Comparison of ENCODE assay signal across 24 cellular contexts in the genomic region with DNA sequence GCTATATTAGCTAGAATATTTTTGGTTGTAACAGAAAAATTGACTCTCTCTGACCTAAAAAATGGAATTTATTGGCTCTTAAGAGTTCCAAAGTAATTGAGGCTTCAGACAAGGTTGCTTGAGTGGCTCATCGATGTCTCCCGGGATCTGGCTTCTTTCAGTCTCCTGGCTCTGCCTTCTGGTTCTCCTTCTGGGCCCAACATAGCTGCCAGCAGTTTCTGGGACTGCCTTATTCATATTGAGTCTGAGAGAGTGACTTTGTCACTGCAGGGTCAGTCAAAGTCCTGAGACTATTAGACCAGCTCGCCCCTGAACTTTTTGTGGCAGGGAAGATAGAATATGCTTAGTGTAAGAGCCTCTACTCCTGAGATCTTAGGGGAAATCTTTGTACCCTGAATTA.
A peak's percentile ranks its signal among the peaks of the same experiment; 100 is the strongest.
DNase-seq lines count a peak whose midpoint lies in the region; ATAC-seq, FAIRE-seq and TF ChIP-seq lines count a peak whose summit lies in the region.
"Had no signal": no experiment of that assay in that cellular context is flagged by ENCODE, and none has a peak within 500 bp of the region (broad histone marks: within the 10 kb centered on the region; RNA-seq: fewer than 3 reads in every experiment).

No MANE protein-coding gene starts in this region.

- peak; percentile 39 for DNase-seq in G401 (ENCODE audit: low spot score)
- DNase-seq in ascending aorta (ENCODE audit: low spot score in 2 of 2), result peak in 1 of 2 donors; percentile 70
- DNase-seq in left ventricle myocardium inferior, result no peak
- DNase-seq in pancreas, result no peak
- no peak for DNase-seq in activated T-cell treated with anti-CD3 and anti-CD28 coated beads, Interleukin-2, amount 50 U/mL, for 72 hours
- no peak for DNase-seq in dermis blood vessel endothelial cell
- no peak for DNase-seq in T-helper 2 cell treated with Interferon-gamma antibody and Interleukin-4, amounts not matched to agents 5 μg/mL and 100 μg/mL, for 36 hours (ENCODE audit: low spot score)
- DNase-seq in NCI-H1092 (lab: John Stamatoyannopoulos, UW), result no peak
- DNase-seq: activated effector memory CD4-positive, alpha-beta T cell treated with anti-CD3 and anti-CD28 coated beads, Interleukin-2, amount 50 U/mL, for 16 hours; amniotic stem cell; CD4-positive, CD25-positive, alpha-beta regulatory T cell; DMS79; naive thymus-derived CD8-positive, alpha-beta T cell; NCI-H1417 treated with DMSO at 0.1 percent for 48 hours; NCI-H345; SHP77 treated with DMSO at 0.1 percent for 48 hours; stimulated activated naive B cell treated with anti-CD40 and anti-IgM and Interleukin-4, amounts not matched to agents 10 μg/mL and 1 μg/mL and 100 μg/mL, for 72 hours; T-helper 17 cell; upper lobe of right lung had no signal

- H3K27ac Mint-ChIP-seq in activated T-cell treated with anti-CD3 and anti-CD28 coated beads, Interleukin-2, amount 50 U/mL, for 72 hours, result no peak overlapping the region
- H3K27ac Mint-ChIP-seq in T-helper 2 cell treated with Interferon-gamma antibody and Interleukin-4, amounts not matched to agents 5 μg/mL and 100 μg/mL, for 36 hours, result no peak overlapping the region
- H3K27ac Mint-ChIP-seq: CD4-positive, CD25-positive, alpha-beta regulatory T cell; naive thymus-derived CD8-positive, alpha-beta T cell; stimulated activated naive B cell treated with anti-CD40 and anti-IgM and Interleukin-4, amounts not matched to agents 10 μg/mL and 1 μg/mL and 100 μg/mL, for 72 hours had no signal

- in situ Hi-C loops in G401 (cut with HindIII; ENCODE audit: low sequenced_read_pairs), result no loop called here

- H3K4me3 ChIP-seq in ascending aorta (no peak overlapping the region), left ventricle myocardium inferior (no peak overlapping the region), pancreas (no peak overlapping the region)
- H3K4me3 ChIP-seq: gastrocnemius medialis, HAP-1, lung, upper lobe of right lung had no signal

- intact Hi-C loops in ascending aorta (cut with DNase I) (no loop called here), left ventricle myocardium inferior (cut with micrococcal nuclease) (no loop called here), pancreas (cut with DNase I) (no loop called here)

- H3K27ac ChIP-seq in ascending aorta (peak overlapping the region; percentile 57 to 73), left ventricle myocardium inferior (replicated peaks) (peak overlapping the region; percentile 26), pancreas (peak overlapping the region in 3 of 4 donors; percentile 35 to 66 (median 57))
- H3K27ac ChIP-seq: upper lobe of right lung had no signal

- no peaks in the 10 kb centered on the region for H3K36me3 Mint-ChIP-seq in activated T-cell treated with anti-CD3 and anti-CD28 coated beads, Interleukin-2, amount 50 U/mL, for 72 hours (ENCODE audit: insufficient read depth in 2 of 2)
- H3K36me3 Mint-ChIP-seq in T-helper 2 cell treated with Interferon-gamma antibody and Interleukin-4, amounts not matched to agents 5 μg/mL and 100 μg/mL, for 36 hours (ENCODE audit: low read depth), result no peaks in the 10 kb centered on the region
- H3K36me3 Mint-ChIP-seq: CD4-positive, CD25-positive, alpha-beta regulatory T cell; naive thymus-derived CD8-positive, alpha-beta T cell; stimulated activated naive B cell treated with anti-CD40 and anti-IgM and Interleukin-4, amounts not matched to agents 10 μg/mL and 1 μg/mL and 100 μg/mL, for 72 hours had no signal

- TF ChIP-seq CTCF in ascending aorta (IDR thresholded peaks at IDR 0.05), result no peak
- TF ChIP-seq CTCF in left ventricle myocardium inferior (IDR thresholded peaks at IDR 0.05; ENCODE audit: borderline replicate concordance), result no peak
- TF ChIP-seq CTCF in pancreas (IDR thresholded peaks at IDR 0.05), result no peak

- no peaks in the 10 kb centered on the region for H3K4me1 Mint-ChIP-seq in activated T-cell treated with anti-CD3 and anti-CD28 coated beads, Interleukin-2, amount 50 U/mL, for 72 hours (ENCODE audit: low read depth)
- H3K4me1 Mint-ChIP-seq in T-helper 2 cell treated with Interferon-gamma antibody and Interleukin-4, amounts not matched to agents 5 μg/mL and 100 μg/mL, for 36 hours (ENCODE audit: low read depth), result no peaks in the 10 kb centered on the region
- H3K4me1 Mint-ChIP-seq: stimulated activated naive B cell treated with anti-CD40 and anti-IgM and Interleukin-4, amounts not matched to agents 10 μg/mL and 1 μg/mL and 100 μg/mL, for 72 hours had no signal

- FAIRE-seq in pancreas (lab: Jason Lieb, UNC), result no peak
- FAIRE-seq: endothelial cell of umbilical vein, GM18507 had no signal

- H3K9me3 ChIP-seq in ascending aorta, result no peaks in the 10 kb centered on the region
- H3K9me3 ChIP-seq in left ventricle myocardium inferior (replicated peaks), result no peaks in the 10 kb centered on the region
- no peaks in the 10 kb centered on the region for H3K9me3 ChIP-seq in pancreas
- H3K9me3 ChIP-seq: gastrocnemius medialis, HAP-1, upper lobe of right lung had no signal

- H3K4me1 ChIP-seq in ascending aorta (peaks cover 0 to 21% of the 10 kb centered on the region in 2 donors), left ventricle myocardium inferior (peaks cover 48% of the 10 kb centered on the region), pancreas (peaks cover 0 to 12% (median 5%) of the 10 kb centered on the region in 3 donors)

- no peaks in the 10 kb centered on the region for H3K9me3 Mint-ChIP-seq in activated T-cell treated with anti-CD3 and anti-CD28 coated beads, Interleukin-2, amount 50 U/mL, for 72 hours
- H3K9me3 Mint-ChIP-seq in T-helper 2 cell treated with Interferon-gamma antibody and Interleukin-4, amounts not matched to agents 5 μg/mL and 100 μg/mL, for 36 hours, result no peaks in the 10 kb centered on the region
- H3K9me3 Mint-ChIP-seq: CD4-positive, CD25-positive, alpha-beta regulatory T cell; naive thymus-derived CD8-positive, alpha-beta T cell; stimulated activated naive B cell treated with anti-CD40 and anti-IgM and Interleukin-4, amounts not matched to agents 10 μg/mL and 1 μg/mL and 100 μg/mL, for 72 hours had no signal

- no peaks in the 10 kb centered on the region for H3K36me3 ChIP-seq in ascending aorta
- peaks cover 6% of the 10 kb centered on the region for H3K36me3 ChIP-seq in left ventricle myocardium inferior
- H3K36me3 ChIP-seq in pancreas, result no peaks in the 10 kb centered on the region
- H3K36me3 ChIP-seq: gastrocnemius medialis, HAP-1, upper lobe of right lung had no signal

- no peaks in the 10 kb centered on the region for H3K27me3 Mint-ChIP-seq in activated T-cell treated with anti-CD3 and anti-CD28 coated beads, Interleukin-2, amount 50 U/mL, for 72 hours (ENCODE audit: low read depth)
- no peaks in the 10 kb centered on the region for H3K27me3 Mint-ChIP-seq in T-helper 2 cell treated with Interferon-gamma antibody and Interleukin-4, amounts not matched to agents 5 μg/mL and 100 μg/mL, for 36 hours (ENCODE audit: low read depth)
- H3K27me3 Mint-ChIP-seq: CD4-positive, CD25-positive, alpha-beta regulatory T cell; naive thymus-derived CD8-positive, alpha-beta T cell; T-helper 17 cell had no signal

- H3K4me3 Mint-ChIP-seq in activated T-cell treated with anti-CD3 and anti-CD28 coated beads, Interleukin-2, amount 50 U/mL, for 72 hours, result no peak overlapping the region
- H3K4me3 Mint-ChIP-seq in T-helper 2 cell treated with Interferon-gamma antibody and Interleukin-4, amounts not matched to agents 5 μg/mL and 100 μg/mL, for 36 hours, result no peak overlapping the region
- H3K4me3 Mint-ChIP-seq: CD4-positive, CD25-positive, alpha-beta regulatory T cell; naive thymus-derived CD8-positive, alpha-beta T cell; stimulated activated naive B cell treated with anti-CD40 and anti-IgM and Interleukin-4, amounts not matched to agents 10 μg/mL and 1 μg/mL and 100 μg/mL, for 72 hours; T-helper 17 cell had no signal

- WGBS in pancreas, 2 donors, result 81 to 90% methylated on average over 3 of the region's 3 CpGs

- H3K27me3 ChIP-seq in ascending aorta, result no peaks in the 10 kb centered on the region
- H3K27me3 ChIP-seq in left ventricle myocardium inferior (ENCODE audit: low read depth), result no peaks in the 10 kb centered on the region
- H3K27me3 ChIP-seq in pancreas, result no peaks in the 10 kb centered on the region
- H3K27me3 ChIP-seq: gastrocnemius medialis, upper lobe of right lung had no signal

- peak in 1 of 4 donors; percentile 29 for ATAC-seq in pancreas
- no peak for ATAC-seq in activated T-cell treated with anti-CD3 and anti-CD28 coated beads, Interleukin-2, amount 50 U/mL, for 72 hours (replicated peaks in 1 of 2)
- ATAC-seq: gastrocnemius medialis; naive thymus-derived CD8-positive, alpha-beta T cell; stimulated activated naive B cell treated with anti-CD40 and anti-IgM and Interleukin-4, amounts not matched to agents 10 μg/mL and 1 μg/mL and 100 μg/mL, for 72 hours; T-helper 17 cell had no signal
